Comparison of ENCODE assay signal across 1 cellular context in the genomic region with DNA sequence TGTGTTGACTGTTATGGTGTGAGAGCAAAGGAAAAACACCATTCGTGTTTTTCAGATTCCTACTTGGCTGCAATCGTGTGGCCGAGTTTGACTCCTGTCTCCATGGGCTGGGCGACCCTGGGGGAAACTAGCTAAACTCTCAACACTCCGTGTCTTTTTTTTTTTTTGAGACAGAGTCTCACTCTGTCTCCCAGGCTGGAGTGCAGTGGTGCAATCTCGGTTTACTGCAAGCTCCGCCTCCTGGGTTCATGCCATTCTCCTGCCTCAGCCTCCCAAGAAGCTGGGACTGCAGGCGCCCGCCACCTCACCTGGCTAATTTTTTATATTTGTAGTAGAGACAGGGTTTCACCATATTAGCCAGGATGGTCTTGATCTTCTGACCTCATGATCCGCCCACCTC. TPM values are rescaled to one million over a fixed set of nuclear protein-coding genes. Genes with fewer than 3 reads are reported as not detected.
"Had no signal": no experiment of that assay in that cellular context is flagged by ENCODE, and none has a peak within 500 bp of the region (broad histone marks: within the 10 kb centered on the region; RNA-seq: fewer than 3 reads in every experiment).

No MANE protein-coding gene starts in this region.

RNA-seq across cellular contexts. Expression of a gene that starts 47.9 kb away (rescaled TPM):
- polyA plus RNA-seq: SK-N-SH had no signal
